In genomic region chr15:99068186-99068585, GRCh38 we compare ENCODE assay signal across 28 cellular contexts.
"Had no signal": no experiment of that assay in that cellular context is flagged by ENCODE, and none has a peak within 500 bp of the region (broad histone marks: within the 10 kb centered on the region; RNA-seq: fewer than 3 reads in every experiment).

No MANE protein-coding gene starts in this region.

- H3K4me2 ChIP-seq: KMS-11, SK-N-SH had no signal

- H3K27ac Mint-ChIP-seq: activated CD4-positive, alpha-beta T cell treated with anti-CD3 and anti-CD28 coated beads, Interleukin-2, amount 10 ng/mL, durations not matched to agents 24 days and 14 days; activated CD8-positive, alpha-beta T cell treated with anti-CD3 and anti-CD28 coated beads for 36 hours; activated naive CD4-positive, alpha-beta T cell treated with anti-CD3 and anti-CD28 coated beads, Interleukin-2, amount 50 U/mL, for 24 hours; activated T-helper 1 cell treated with anti-CD3 and anti-CD28 coated beads, Interleukin-12 subunit alpha, Interleukin-12 subunit beta, Interleukin-2, Interleukin-4 antibody, amounts not matched to agents 30 ng/mL and 10 ng/mL and 1 ng/mL, durations not matched to agents 14 hours and 24 hours and 36 hours; brain; T-helper 1 cell treated with Interleukin-12 subunit alpha and Interleukin-12 subunit beta and Interleukin-4 antibody, amounts not matched to agents 30 μg/mL and 1 μg/mL, for 36 hours; T-helper 2 cell treated with Interferon-gamma antibody and Interleukin-4, amounts not matched to agents 5 μg/mL and 100 μg/mL, for 36 hours had no signal

- H3K27ac ChIP-seq: KMS-11, Peyer's patch, SJSA1 had no signal

- FAIRE-seq: bronchial epithelial cell, TTC549 had no signal

- H3K27me3 Mint-ChIP-seq: activated CD4-positive, alpha-beta T cell treated with anti-CD3 and anti-CD28 coated beads, Interleukin-2, amount 10 ng/mL, durations not matched to agents 24 days and 14 days; activated naive CD4-positive, alpha-beta T cell treated with anti-CD3 and anti-CD28 coated beads, Interleukin-2, amount 50 U/mL, for 24 hours had no signal

- H3K36me3 ChIP-seq: Peyer's patch, SJSA1 had no signal

- H3K9me3 ChIP-seq: Peyer's patch, SJSA1, SK-N-SH had no signal

- H3K4me3 ChIP-seq: Peyer's patch, SJSA1 had no signal

- H3K9ac ChIP-seq: KMS-11, SK-N-SH had no signal

- DNase-seq: activated CD4-positive, alpha-beta T cell treated with anti-CD3 and anti-CD28 coated beads, Interleukin-2, amount 10 ng/mL, durations not matched to agents 24 days and 14 days; activated CD4-positive, alpha-beta T cell treated with anti-CD3 and anti-CD28 coated beads, Interleukin-2, amount 50 U/mL, for 4 hours; activated CD8-positive, alpha-beta T cell treated with anti-CD3 and anti-CD28 coated beads for 36 hours; activated T-cell treated with anti-CD3 and anti-CD28 coated beads for 4 hours; activated T-cell treated with anti-CD3 and anti-CD28 coated beads, Interleukin-2, amount 50 U/mL, for 4 hours; anterior cingulate cortex; caudate nucleus; MM.1S; MV-4-11; NCI-H1092; NCI-H1436 treated with DMSO at 0.1 percent for 48 hours; NCI-H1694 treated with DMSO at 0.1 percent for 48 hours; NCI-H2029; NCI-H345; NCI-H524 treated with DMSO at 0.1 percent for 48 hours; Peyer's patch; RPMI8226; SHP77 treated with DMSO at 0.1 percent for 48 hours; SK-N-SH had no signal

- H3K36me3 Mint-ChIP-seq: activated naive CD4-positive, alpha-beta T cell treated with anti-CD3 and anti-CD28 coated beads, Interleukin-2, amount 50 U/mL, for 24 hours; brain had no signal

- H3K9me3 Mint-ChIP-seq: activated CD4-positive, alpha-beta T cell treated with anti-CD3 and anti-CD28 coated beads, Interleukin-2, amount 10 ng/mL, durations not matched to agents 24 days and 14 days; activated CD8-positive, alpha-beta T cell treated with anti-CD3 and anti-CD28 coated beads for 36 hours; activated naive CD4-positive, alpha-beta T cell treated with anti-CD3 and anti-CD28 coated beads, Interleukin-2, amount 50 U/mL, for 24 hours; activated T-cell treated with anti-CD3 and anti-CD28 coated beads, Interleukin-2, amount 50 U/mL, for 4 hours; activated T-helper 1 cell treated with anti-CD3 and anti-CD28 coated beads, Interleukin-12 subunit alpha, Interleukin-12 subunit beta, Interleukin-2, Interleukin-4 antibody, amounts not matched to agents 30 ng/mL and 10 ng/mL and 1 ng/mL, durations not matched to agents 14 hours and 24 hours and 36 hours; brain; T-helper 1 cell treated with Interleukin-12 subunit alpha and Interleukin-12 subunit beta and Interleukin-4 antibody, amounts not matched to agents 30 μg/mL and 1 μg/mL, for 36 hours; T-helper 2 cell treated with Interferon-gamma antibody and Interleukin-4, amounts not matched to agents 5 μg/mL and 100 μg/mL, for 36 hours had no signal

- H3K4me1 Mint-ChIP-seq: activated CD4-positive, alpha-beta T cell treated with anti-CD3 and anti-CD28 coated beads, Interleukin-2, amount 10 ng/mL, durations not matched to agents 24 days and 14 days; activated naive CD4-positive, alpha-beta T cell treated with anti-CD3 and anti-CD28 coated beads, Interleukin-2, amount 50 U/mL, for 24 hours had no signal

- ATAC-seq: activated CD8-positive, alpha-beta T cell treated with anti-CD3 and anti-CD28 coated beads for 36 hours; activated T-cell treated with anti-CD3 and anti-CD28 coated beads, Interleukin-2, amount 50 U/mL, for 4 hours had no signal

- H3K4me3 Mint-ChIP-seq: activated CD4-positive, alpha-beta T cell treated with anti-CD3 and anti-CD28 coated beads, Interleukin-2, amount 10 ng/mL, durations not matched to agents 24 days and 14 days; activated CD8-positive, alpha-beta T cell treated with anti-CD3 and anti-CD28 coated beads for 36 hours; activated naive CD4-positive, alpha-beta T cell treated with anti-CD3 and anti-CD28 coated beads, Interleukin-2, amount 50 U/mL, for 24 hours; activated T-cell treated with anti-CD3 and anti-CD28 coated beads, Interleukin-2, amount 50 U/mL, for 4 hours; activated T-helper 1 cell treated with anti-CD3 and anti-CD28 coated beads, Interleukin-12 subunit alpha, Interleukin-12 subunit beta, Interleukin-2, Interleukin-4 antibody, amounts not matched to agents 30 ng/mL and 10 ng/mL and 1 ng/mL, durations not matched to agents 14 hours and 24 hours and 36 hours; brain; T-helper 1 cell treated with Interleukin-12 subunit alpha and Interleukin-12 subunit beta and Interleukin-4 antibody, amounts not matched to agents 30 μg/mL and 1 μg/mL, for 36 hours; T-helper 2 cell treated with Interferon-gamma antibody and Interleukin-4, amounts not matched to agents 5 μg/mL and 100 μg/mL, for 36 hours had no signal

- H3K27me3 ChIP-seq: Peyer's patch, SJSA1 had no signal

- H3K4me1 ChIP-seq: Peyer's patch, SJSA1 had no signal
